In the genomic region with DNA sequence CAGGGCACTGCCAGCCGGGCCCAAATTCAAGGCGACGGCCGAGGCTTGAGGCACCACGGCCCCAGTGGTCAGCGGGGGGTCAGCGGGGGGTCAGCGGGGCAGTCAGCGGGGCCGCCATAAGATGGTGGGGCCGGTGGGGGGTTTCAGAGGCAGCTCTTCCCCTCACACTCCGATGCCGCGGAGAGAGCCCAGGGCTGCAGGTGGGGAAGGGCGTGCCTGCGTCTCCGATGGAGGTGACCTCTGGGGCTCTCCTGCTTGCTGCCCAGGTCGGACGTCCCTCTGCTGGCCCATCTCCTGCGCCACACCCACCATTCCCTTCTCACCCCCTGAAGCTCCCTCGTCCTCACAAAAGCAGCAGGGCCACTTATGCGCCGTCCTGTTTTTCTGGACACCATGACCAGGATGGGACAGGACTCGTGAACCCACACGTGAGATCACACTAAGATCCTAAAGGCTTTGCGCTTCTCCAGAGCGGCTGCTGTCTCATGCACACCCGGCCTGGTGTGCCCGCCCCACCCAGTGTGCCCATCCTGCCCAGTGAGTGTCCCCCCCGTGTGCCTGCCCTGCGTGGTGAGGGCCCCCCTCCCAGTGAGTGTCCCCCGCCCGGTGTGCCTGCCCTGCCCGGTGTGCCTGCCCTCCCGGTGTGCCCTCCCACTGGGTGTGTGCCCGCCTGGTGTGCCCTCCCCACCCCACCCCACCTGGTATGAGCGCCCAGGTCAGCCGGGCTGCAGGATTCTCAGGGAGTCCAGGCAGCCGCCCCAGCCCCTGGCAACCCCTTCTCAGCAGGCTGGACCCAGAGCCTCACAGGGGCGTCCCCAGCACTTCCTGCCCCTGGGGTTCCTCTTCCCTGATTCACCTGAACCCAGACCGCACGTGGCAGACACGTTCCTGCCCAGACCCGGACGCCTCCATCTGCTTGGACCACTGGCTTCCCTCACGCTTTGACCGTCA, we compare ENCODE assay signal across 2 cellular contexts.
TF ChIP-seq lines count a peak whose summit lies in the region.

No MANE protein-coding gene starts in this region.

TF ChIP-seq in SK-N-SH, 30 proteins besides CTCF, POLR2A, EP300 and RAD21 (continued from another document):
- TF ChIP-seq, protein P1, sequence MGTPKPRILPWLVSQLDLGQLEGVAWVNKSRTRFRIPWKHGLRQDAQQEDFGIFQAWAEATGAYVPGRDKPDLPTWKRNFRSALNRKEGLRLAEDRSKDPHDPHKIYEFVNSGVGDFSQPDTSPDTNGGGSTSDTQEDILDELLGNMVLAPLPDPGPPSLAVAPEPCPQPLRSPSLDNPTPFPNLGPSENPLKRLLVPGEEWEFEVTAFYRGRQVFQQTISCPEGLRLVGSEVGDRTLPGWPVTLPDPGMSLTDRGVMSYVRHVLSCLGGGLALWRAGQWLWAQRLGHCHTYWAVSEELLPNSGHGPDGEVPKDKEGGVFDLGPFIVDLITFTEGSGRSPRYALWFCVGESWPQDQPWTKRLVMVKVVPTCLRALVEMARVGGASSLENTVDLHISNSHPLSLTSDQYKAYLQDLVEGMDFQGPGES (IDR thresholded peaks at IDR 0.05; ENCODE audit: low read depth, low read length) = no peak
- TF ChIP-seq MXI1 (IDR thresholded peaks at IDR 0.05; ENCODE audit: low read depth, low read length) (no peak), GABPA (IDR thresholded peaks at IDR 0.05; ENCODE audit: low read depth) (no peak), POLR2AphosphoS5 (IDR thresholded peaks at IDR 0.05; ENCODE audit: low read depth, low read length) (no peak), YY1 (IDR thresholded peaks at IDR 0.05; ENCODE audit: low read depth) (no peak), TCF12 (IDR thresholded peaks at IDR 0.05) (no peak), SMC3 (IDR thresholded peaks at IDR 0.05; ENCODE audit: low read depth, low read length) (no peak), RXRA (IDR thresholded peaks at IDR 0.05; ENCODE audit: borderline replicate concordance, low read depth) (no peak), MAX (IDR thresholded peaks at IDR 0.05; ENCODE audit: low read depth) (no peak)
- TF ChIP-seq, protein P2, sequence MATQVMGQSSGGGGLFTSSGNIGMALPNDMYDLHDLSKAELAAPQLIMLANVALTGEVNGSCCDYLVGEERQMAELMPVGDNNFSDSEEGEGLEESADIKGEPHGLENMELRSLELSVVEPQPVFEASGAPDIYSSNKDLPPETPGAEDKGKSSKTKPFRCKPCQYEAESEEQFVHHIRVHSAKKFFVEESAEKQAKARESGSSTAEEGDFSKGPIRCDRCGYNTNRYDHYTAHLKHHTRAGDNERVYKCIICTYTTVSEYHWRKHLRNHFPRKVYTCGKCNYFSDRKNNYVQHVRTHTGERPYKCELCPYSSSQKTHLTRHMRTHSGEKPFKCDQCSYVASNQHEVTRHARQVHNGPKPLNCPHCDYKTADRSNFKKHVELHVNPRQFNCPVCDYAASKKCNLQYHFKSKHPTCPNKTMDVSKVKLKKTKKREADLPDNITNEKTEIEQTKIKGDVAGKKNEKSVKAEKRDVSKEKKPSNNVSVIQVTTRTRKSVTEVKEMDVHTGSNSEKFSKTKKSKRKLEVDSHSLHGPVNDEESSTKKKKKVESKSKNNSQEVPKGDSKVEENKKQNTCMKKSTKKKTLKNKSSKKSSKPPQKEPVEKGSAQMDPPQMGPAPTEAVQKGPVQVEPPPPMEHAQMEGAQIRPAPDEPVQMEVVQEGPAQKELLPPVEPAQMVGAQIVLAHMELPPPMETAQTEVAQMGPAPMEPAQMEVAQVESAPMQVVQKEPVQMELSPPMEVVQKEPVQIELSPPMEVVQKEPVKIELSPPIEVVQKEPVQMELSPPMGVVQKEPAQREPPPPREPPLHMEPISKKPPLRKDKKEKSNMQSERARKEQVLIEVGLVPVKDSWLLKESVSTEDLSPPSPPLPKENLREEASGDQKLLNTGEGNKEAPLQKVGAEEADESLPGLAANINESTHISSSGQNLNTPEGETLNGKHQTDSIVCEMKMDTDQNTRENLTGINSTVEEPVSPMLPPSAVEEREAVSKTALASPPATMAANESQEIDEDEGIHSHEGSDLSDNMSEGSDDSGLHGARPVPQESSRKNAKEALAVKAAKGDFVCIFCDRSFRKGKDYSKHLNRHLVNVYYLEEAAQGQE (IDR thresholded peaks at IDR 0.05; ENCODE audit: low read depth, low read length) = no peak
TF ChIP-seq in SK-N-SH: peak in this region for 0.

TF ChIP-seq in SK-N-SH treated with all-trans-retinoic acid at 6 μM for 48 hours, 23 proteins besides CTCF, POLR2A, EP300 and RAD21 (continued from another document):
- no peak for TF ChIP-seq TSHZ2 (CRISPR knock-in tag; IDR thresholded peaks at IDR 0.05)
- TF ChIP-seq ISL1 (CRISPR knock-in tag; IDR thresholded peaks at IDR 0.05) = no peak
- TF ChIP-seq ZNF8 (CRISPR knock-in tag; IDR thresholded peaks at IDR 0.05) = no peak
- no peak for TF ChIP-seq TCF4 (CRISPR knock-in tag; IDR thresholded peaks at IDR 0.05; ENCODE audit: borderline replicate concordance)
TF ChIP-seq in SK-N-SH treated with all-trans-retinoic acid at 6 μM for 48 hours: peak in this region for 0.
